Comparison of ENCODE assay signal across 8 cellular contexts in the genomic region with DNA sequence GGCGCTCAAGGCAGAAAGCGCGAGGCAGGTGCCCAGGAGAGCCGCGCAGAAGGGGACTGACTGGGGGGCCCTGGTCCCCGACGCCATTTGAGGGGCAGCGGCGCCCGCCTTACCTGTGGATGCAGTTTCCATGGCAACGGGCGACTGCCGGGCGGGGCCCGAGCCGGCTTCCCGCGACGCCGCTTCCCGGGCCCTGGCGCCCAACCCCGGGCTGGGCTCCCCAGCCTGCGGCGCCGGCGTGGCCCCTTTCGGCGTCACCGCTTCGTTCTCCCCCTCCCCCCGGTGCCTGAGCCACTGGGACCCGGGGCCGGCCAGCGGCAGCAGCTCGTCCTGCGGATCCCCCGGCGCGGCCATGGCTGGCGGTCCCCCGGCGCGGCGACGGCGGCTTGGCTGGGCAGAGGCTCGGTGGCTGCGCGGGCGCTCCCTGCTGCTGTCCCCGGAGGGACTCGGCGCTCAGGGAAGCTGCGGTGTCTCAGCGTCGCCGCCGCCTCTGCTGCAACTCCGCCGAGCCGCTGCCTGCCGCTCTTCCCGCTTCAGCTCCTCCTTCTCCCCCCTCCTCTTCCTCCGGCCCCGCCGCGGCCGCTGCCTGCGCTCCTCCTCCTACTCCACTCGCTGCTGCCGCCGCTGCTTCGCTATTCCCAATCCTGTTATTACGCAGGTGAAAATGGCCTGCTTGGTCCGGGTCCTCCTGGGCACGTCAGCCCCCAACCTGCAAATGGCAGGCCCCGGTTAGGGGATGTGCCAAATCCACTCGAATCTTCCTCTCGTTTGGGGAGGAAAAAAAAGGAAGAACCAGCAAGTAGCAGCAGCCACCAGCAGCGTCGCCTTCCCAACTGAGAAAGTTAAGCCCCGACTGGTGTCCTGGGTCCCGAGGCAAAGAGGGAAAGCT.
DNase-seq lines count a peak whose midpoint lies in the region; ATAC-seq and TF ChIP-seq lines count a peak whose summit lies in the region.

A gene with protein sequence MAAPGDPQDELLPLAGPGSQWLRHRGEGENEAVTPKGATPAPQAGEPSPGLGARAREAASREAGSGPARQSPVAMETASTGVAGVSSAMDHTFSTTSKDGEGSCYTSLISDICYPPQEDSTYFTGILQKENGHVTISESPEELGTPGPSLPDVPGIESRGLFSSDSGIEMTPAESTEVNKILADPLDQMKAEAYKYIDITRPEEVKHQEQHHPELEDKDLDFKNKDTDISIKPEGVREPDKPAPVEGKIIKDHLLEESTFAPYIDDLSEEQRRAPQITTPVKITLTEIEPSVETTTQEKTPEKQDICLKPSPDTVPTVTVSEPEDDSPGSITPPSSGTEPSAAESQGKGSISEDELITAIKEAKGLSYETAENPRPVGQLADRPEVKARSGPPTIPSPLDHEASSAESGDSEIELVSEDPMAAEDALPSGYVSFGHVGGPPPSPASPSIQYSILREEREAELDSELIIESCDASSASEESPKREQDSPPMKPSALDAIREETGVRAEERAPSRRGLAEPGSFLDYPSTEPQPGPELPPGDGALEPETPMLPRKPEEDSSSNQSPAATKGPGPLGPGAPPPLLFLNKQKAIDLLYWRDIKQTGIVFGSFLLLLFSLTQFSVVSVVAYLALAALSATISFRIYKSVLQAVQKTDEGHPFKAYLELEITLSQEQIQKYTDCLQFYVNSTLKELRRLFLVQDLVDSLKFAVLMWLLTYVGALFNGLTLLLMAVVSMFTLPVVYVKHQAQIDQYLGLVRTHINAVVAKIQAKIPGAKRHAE (minus strand): TSS at position 500 of the 889 bp plus-strand sequence. CDS start 146 bp downstream, at position 354.

- H3K27ac ChIP-seq in cingulate gyrus (ENCODE audit: low read depth, low read length), result peak within 1 kb of the TSS; percentile 73

- ATAC-seq in GM21717 (IDR thresholded peaks at IDR 0.05; ENCODE audit: unreplicated experiment) (peak; percentile 59), HG02571 (IDR thresholded peaks at IDR 0.05; ENCODE audit: unreplicated experiment) (no peak)

- peak; percentile 74 for DNase-seq in DMS53 (lab: John Stamatoyannopoulos, UW)
- DNase-seq in NB4 (ENCODE audit: low read depth), result peak; percentile 75
- DNase-seq in SKM-1 (lab: John Stamatoyannopoulos, UW; ENCODE audit: unreplicated experiment), result peak; percentile 36
- DNase-seq in left kidney (ENCODE audit: low read depth, low spot score), result peak; percentile 90
- DNase-seq in stimulated activated CD4-positive, alpha-beta T cell treated with anti-CD3 and anti-CD28 coated beads, Interleukin-4, amount 100 ng/mL, for 1 hour, result peak; percentile 11

- H3K4me3 ChIP-seq in NB4 (ENCODE audit: low read depth, low read length), result peak within 1 kb of the TSS; percentile 49

- no peak for TF ChIP-seq CTCF in NB4 (IDR thresholded peaks at IDR 0.05; ENCODE audit: low read depth, low read length)

- no peak for TF ChIP-seq POLR2A in NB4 (IDR thresholded peaks at IDR 0.05; ENCODE audit: extremely low read depth, insufficient read length)

Comparison
In these comparisons a context has a peak if more than half of its experiments do, and no peak if none do; other contexts are left out.
1. DNase-seq: peak in every context shown above with its lines; median percentile 90 in left kidney; 75 in NB4; 74 in DMS53; 36 in SKM-1; 11 in stimulated activated CD4-positive, alpha-beta T cell treated with anti-CD3 and anti-CD28 coated beads, Interleukin-4, amount 100 ng/mL, for 1 hour.